ENCODE assay signal across 9 cellular contexts in genomic region chrX:19886375-19886774, GRCh38.
A peak's percentile ranks its signal among the peaks of the same experiment; 100 is the strongest.
DNase-seq lines count a peak whose midpoint lies in the region; TF ChIP-seq lines count a peak whose summit lies in the region.
"Had no signal": no experiment of that assay in that cellular context is flagged by ENCODE, and none has a peak within 500 bp of the region (broad histone marks: within the 10 kb centered on the region; RNA-seq: fewer than 3 reads in every experiment).

No MANE protein-coding gene starts in this region.

- H3K9me3 ChIP-seq in BLaER1 (0 out of 2 replicates have a peak, but pooled peaks cover 5% of the 10 kb centered on the region), duodenal mucosa (ENCODE audit: control insufficient read depth in 1 of 2, low read length in 2 of 2) (no peaks in the 10 kb centered on the region)

- peak overlapping the region; percentile 71 for H3K4me2 ChIP-seq in BLaER1

- H3K9ac ChIP-seq in BLaER1 (peak overlapping the region; percentile 90), duodenal mucosa (ENCODE audit: low read depth in 1 of 2, low read length in 2 of 2) (peak overlapping the region in 1 of 2 donors; percentile 18)

- peaks cover 25% of the 10 kb centered on the region for H3K4me1 Mint-ChIP-seq in nephron progenitor cell

- no peak for DNase-seq in LNCaP clone FGC (ENCODE audit: low read depth)
- no peak for DNase-seq in nephron progenitor cell
- no peak for DNase-seq in HPDE6-E6E7 (ENCODE audit: extremely low spot score)
- no peak for DNase-seq in activated CD4-positive, CD25-positive, alpha-beta regulatory T cell (lab: John Stamatoyannopoulos, UW)
- no peak for DNase-seq in middle frontal gyrus (ENCODE audit: extremely low spot score, low spot score)
- no peak for DNase-seq in NCI-H1694 (lab: John Stamatoyannopoulos, UW)
- DNase-seq: NCI-H2171 had no signal

- H3K27me3 Mint-ChIP-seq in nephron progenitor cell (ENCODE audit: low read depth, poor library complexity) = peaks cover 15% of the 10 kb centered on the region

- H3K4me3 Mint-ChIP-seq in nephron progenitor cell = peak overlapping the region; percentile 89

- TF ChIP-seq CTCF in LNCaP clone FGC (IDR thresholded peaks at IDR 0.05; ENCODE audit: control insufficient read depth, extremely low read depth, insufficient read depth) (no peak), nephron progenitor cell (IDR thresholded peaks at IDR 0.05) (no peak)

- H3K4me3 ChIP-seq in BLaER1 (peak overlapping the region; percentile 81), LNCaP clone FGC (ENCODE audit: low read depth, low read length) (peak overlapping the region; percentile 47), duodenal mucosa (ENCODE audit: low read depth in 1 of 2, low read length in 2 of 2) (peak overlapping the region; percentile 61 to 62)

- H3K36me3 ChIP-seq in BLaER1 (no peaks in the 10 kb centered on the region), duodenal mucosa (ENCODE audit: control insufficient read depth in 1 of 2, insufficient read depth in 2 of 2, low read length in 2 of 2) (no peaks in the 10 kb centered on the region)

- peaks cover 5% of the 10 kb centered on the region for H3K36me3 Mint-ChIP-seq in nephron progenitor cell (ENCODE audit: low read depth)

- H4K20me1 ChIP-seq in BLaER1 = peaks cover 32% of the 10 kb centered on the region

- no peak overlapping the region; the same call in 1 of the 2 replicates for H3K27ac ChIP-seq in BLaER1
- H3K27ac ChIP-seq in duodenal mucosa (ENCODE audit: low read depth, low read length) = no peak overlapping the region

- H3K27me3 ChIP-seq in BLaER1 = no peaks in the 10 kb centered on the region
- no peaks in the 10 kb centered on the region for H3K27me3 ChIP-seq in duodenal mucosa (ENCODE audit: control insufficient read depth in 1 of 2, insufficient read depth in 2 of 2, low read length in 2 of 2)

- no peak overlapping the region for H3K27ac Mint-ChIP-seq in nephron progenitor cell

- H3K4me1 ChIP-seq in BLaER1 = peaks cover 58% of the 10 kb centered on the region
- peaks cover 0 to 15% of the 10 kb centered on the region in 2 donors for H3K4me1 ChIP-seq in duodenal mucosa (ENCODE audit: control insufficient read depth in 1 of 2, insufficient read depth in 2 of 2, low read length in 2 of 2)

- peaks cover 58% of the 10 kb centered on the region for H3K9me3 Mint-ChIP-seq in nephron progenitor cell
